Comparison of ENCODE assay signal across 13 cellular contexts in genomic region chr19:23365222-23365621, GRCh38. TPM values are rescaled to one million over a fixed set of nuclear protein-coding genes. Genes with fewer than 3 reads are reported as not detected.
DNase-seq lines count a peak whose midpoint lies in the region; ATAC-seq and TF ChIP-seq lines count a peak whose summit lies in the region.
"Had no signal": no experiment of that assay in that cellular context is flagged by ENCODE, and none has a peak within 500 bp of the region (broad histone marks: within the 10 kb centered on the region; RNA-seq: fewer than 3 reads in every experiment).

No MANE protein-coding gene starts in this region.

- H3K79me2 ChIP-seq in smooth muscle cell (ENCODE audit: low read depth): peaks cover 44% of the 10 kb centered on the region

- peak overlapping the region; percentile 21 for H3K4me3 ChIP-seq in smooth muscle cell
- H3K4me3 ChIP-seq in effector memory CD4-positive, alpha-beta T cell (ENCODE audit: insufficient read depth, low read depth, low read length, poor library complexity, severe bottlenecking): no peak overlapping the region

- no peak overlapping the region for H3K4me2 ChIP-seq in smooth muscle cell

- no peak overlapping the region for H3K27ac Mint-ChIP-seq in activated T-helper 17 cell treated with anti-CD3 and anti-CD28 coated beads, Interleukin-2, amount 50 U/mL, for 72 hours
- H3K27ac Mint-ChIP-seq: B cell; CD4-positive, alpha-beta memory T cell had no signal

- no peaks in the 10 kb centered on the region for H4K20me1 ChIP-seq in smooth muscle cell (ENCODE audit: low read depth)

- H3K4me1 ChIP-seq in smooth muscle cell (ENCODE audit: low read depth): no peaks in the 10 kb centered on the region
- no peaks in the 10 kb centered on the region for H3K4me1 ChIP-seq in effector memory CD4-positive, alpha-beta T cell (ENCODE audit: control insufficient read depth, insufficient read depth, low read length, poor library complexity, severe bottlenecking)

- peaks cover 13% of the 10 kb centered on the region for H3K9me3 Mint-ChIP-seq in activated T-helper 17 cell treated with anti-CD3 and anti-CD28 coated beads, Interleukin-2, amount 50 U/mL, for 72 hours

- no peak overlapping the region for H3K9ac ChIP-seq in smooth muscle cell (ENCODE audit: low read depth)

- H2AFZ ChIP-seq in smooth muscle cell (ENCODE audit: low read depth): no peak overlapping the region

- ATAC-seq in activated T-helper 17 cell treated with anti-CD3 and anti-CD28 coated beads, Interleukin-2, amount 50 U/mL, for 72 hours (replicated peaks): peak; percentile 57
- ATAC-seq: HCT116 had no signal

- H3K9me3 ChIP-seq in smooth muscle cell (replicated peaks; ENCODE audit: low read depth): peaks cover 77% of the 10 kb centered on the region
- H3K9me3 ChIP-seq in effector memory CD4-positive, alpha-beta T cell (ENCODE audit: control insufficient read depth, low read length): peaks cover 41% of the 10 kb centered on the region

- peaks cover 99% of the 10 kb centered on the region for H3K36me3 Mint-ChIP-seq in activated T-helper 17 cell treated with anti-CD3 and anti-CD28 coated beads, Interleukin-2, amount 50 U/mL, for 72 hours (ENCODE audit: low read depth)

- 97% methylated on average over 3 of the region's 3 CpGs for WGBS in smooth muscle cell (ENCODE audit: low lambda C conversion rate)

- no peak for TF ChIP-seq CTCF in smooth muscle cell (IDR thresholded peaks at IDR 0.05; ENCODE audit: borderline replicate concordance, insufficient read depth, poor library complexity, severe bottlenecking)

- peaks cover 73% of the 10 kb centered on the region for H3K36me3 ChIP-seq in smooth muscle cell (ENCODE audit: low read depth)
- peaks cover 50% of the 10 kb centered on the region for H3K36me3 ChIP-seq in effector memory CD4-positive, alpha-beta T cell (ENCODE audit: control insufficient read depth, insufficient read depth, low read length)

- no peaks in the 10 kb centered on the region for H3K27me3 ChIP-seq in smooth muscle cell (ENCODE audit: low read depth)
- H3K27me3 ChIP-seq in effector memory CD4-positive, alpha-beta T cell (replicated peaks; ENCODE audit: control insufficient read depth, insufficient read depth, low read length, poor library complexity, severe bottlenecking): no peaks in the 10 kb centered on the region

- no peaks in the 10 kb centered on the region for H3K27me3 Mint-ChIP-seq in activated T-helper 17 cell treated with anti-CD3 and anti-CD28 coated beads, Interleukin-2, amount 50 U/mL, for 72 hours
- H3K27me3 Mint-ChIP-seq: B cell; CD4-positive, alpha-beta memory T cell had no signal

- DNase-seq in DMS53 treated with DMSO at 0.1 percent for 48 hours (lab: John Stamatoyannopoulos, UW; ENCODE audit: unreplicated experiment) (peak; percentile 16), LHCN-M2 (ENCODE audit: low read depth) (peak; percentile 28), smooth muscle cell (lab: John Stamatoyannopoulos, UW; ENCODE audit: unreplicated experiment) (no peak), MV-4-11 (lab: John Stamatoyannopoulos, UW) (no peak)
- DNase-seq in stimulated activated CD4-positive, alpha-beta T cell treated with anti-CD3 and anti-CD28 coated beads, Interleukin-4, amount 100 ng/mL, for 24 hours: no peak
- no peak for DNase-seq in effector memory CD4-positive, alpha-beta T cell
- DNase-seq: C1 segment of cervical spinal cord; CD4-positive, alpha-beta memory T cell; DND-41; GF-D8 had no signal

- H3K4me3 Mint-ChIP-seq in activated T-helper 17 cell treated with anti-CD3 and anti-CD28 coated beads, Interleukin-2, amount 50 U/mL, for 72 hours: no peak overlapping the region
- H3K4me3 Mint-ChIP-seq: B cell; CD4-positive, alpha-beta memory T cell had no signal

- peaks cover 10% of the 10 kb centered on the region for H3F3A ChIP-seq in smooth muscle cell (ENCODE audit: low read depth)

- H3K4me1 Mint-ChIP-seq in activated T-helper 17 cell treated with anti-CD3 and anti-CD28 coated beads, Interleukin-2, amount 50 U/mL, for 72 hours: no peaks in the 10 kb centered on the region
- H3K4me1 Mint-ChIP-seq: B cell; CD4-positive, alpha-beta memory T cell had no signal

- H3K27ac ChIP-seq in smooth muscle cell (ENCODE audit: low read depth): no peak overlapping the region
- no peak overlapping the region for H3K27ac ChIP-seq in effector memory CD4-positive, alpha-beta T cell (ENCODE audit: insufficient read depth, low read length, poor library complexity, severe bottlenecking)

RNA-seq across cellular contexts. Expression of gene ZNF91, which starts 30.0 kb away (rescaled TPM):
- total RNA-seq in LHCN-M2 (2014; rRNA removed) (15.7 and 19.3 TPM in 2 replicates), smooth muscle cell (41.5 and 51.3 TPM in 2 replicates)
- 6.7 TPM for polyA plus RNA-seq in LHCN-M2 (2012)
- 10 to 100 TPM; 23.7 to 39.9 TPM for total RNA-seq in activated T-helper 17 cell treated with anti-CD3 and anti-CD28 coated beads, Interleukin-2, amount 50 U/mL, for 72 hours
- 11.5 and 18.4 TPM in 2 replicates for polyA plus RNA-seq in smooth muscle cell

Comparison
In these comparisons a context has a peak if more than half of its experiments do, and no peak if none do; other contexts are left out.
1. DNase-seq: peak in DMS53 treated with DMSO at 0.1 percent for 48 hours (single experiment) and LHCN-M2 (single experiment); none in smooth muscle cell (single experiment), MV-4-11 (single experiment), stimulated activated CD4-positive, alpha-beta T cell treated with anti-CD3 and anti-CD28 coated beads, Interleukin-4, amount 100 ng/mL, for 24 hours (single experiment) and effector memory CD4-positive, alpha-beta T cell (0 of 3).